23 cellular contexts compared by ENCODE assay signal in the genomic region with DNA sequence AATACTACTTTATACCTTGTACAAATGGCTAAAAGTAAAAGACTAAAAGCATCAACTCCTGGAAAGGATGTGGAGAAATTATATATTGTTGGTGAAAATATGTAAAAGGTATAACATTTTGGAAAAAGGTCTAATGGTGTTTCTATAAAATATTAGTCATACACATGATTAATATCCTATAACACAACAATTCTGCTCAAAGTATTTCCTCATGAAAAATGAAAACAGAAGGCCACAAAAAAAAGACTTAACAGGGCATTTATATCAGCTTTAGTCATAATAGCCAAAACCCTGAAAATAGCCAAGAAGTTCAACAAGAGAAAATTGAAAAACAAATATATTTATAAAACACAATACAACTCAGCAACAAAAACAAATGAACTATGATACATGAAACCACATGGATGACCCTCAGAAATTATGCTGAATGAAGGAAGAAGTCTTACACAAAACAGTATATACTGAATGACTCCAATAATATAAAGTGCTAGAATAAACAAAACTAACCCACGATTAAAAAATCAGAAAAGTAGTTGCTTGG. TPM values are rescaled to one million over a fixed set of nuclear protein-coding genes. Genes with fewer than 3 reads are reported as not detected.
A peak's percentile ranks its signal among the peaks of the same experiment; 100 is the strongest.
DNase-seq lines count a peak whose midpoint lies in the region; ATAC-seq, FAIRE-seq and TF ChIP-seq lines count a peak whose summit lies in the region.
"Had no signal": no experiment of that assay in that cellular context is flagged by ENCODE, and none has a peak within 500 bp of the region (broad histone marks: within the 10 kb centered on the region; RNA-seq: fewer than 3 reads in every experiment).

No MANE protein-coding gene starts in this region.

- no peaks in the 10 kb centered on the region for H3K9me3 ChIP-seq in PC-3 (ENCODE audit: low read length)
- no peaks in the 10 kb centered on the region for H3K9me3 ChIP-seq in skeletal muscle satellite cell (replicated peaks; ENCODE audit: low read length)
- H3K9me3 ChIP-seq in SK-N-SH = no peaks in the 10 kb centered on the region
- H3K9me3 ChIP-seq: A549, BE2C, Peyer's patch had no signal

- H4K20me1 ChIP-seq in PC-3 (ENCODE audit: low read length) (no peaks in the 10 kb centered on the region), SK-N-SH (ENCODE audit: insufficient read depth) (no peaks in the 10 kb centered on the region)

- H3K79me2 ChIP-seq in PC-3 (ENCODE audit: low read length) = no peaks in the 10 kb centered on the region
- H3K79me2 ChIP-seq in SK-N-SH (ENCODE audit: insufficient read depth) = no peaks in the 10 kb centered on the region

- intact Hi-C loops in PC-3 (cut with micrococcal nuclease) = no loop called here

- H3K4me3 ChIP-seq in PC-3 (ENCODE audit: low read length) = no peak overlapping the region
- H3K4me3 ChIP-seq in skeletal muscle satellite cell (ENCODE audit: low read length) = no peak overlapping the region
- no peak overlapping the region for H3K4me3 ChIP-seq in SK-N-SH (ENCODE audit: low read depth in 2 of 2, low read length in 1 of 2)
- H3K4me3 ChIP-seq: A549, Peyer's patch had no signal

- H2AFZ ChIP-seq in PC-3 (ENCODE audit: low read length) (no peak overlapping the region), SK-N-SH (ENCODE audit: low read depth) (no peak overlapping the region)

- CTCF ChIA-PET in PC-3 (lab: Charles Lee) (no interaction called here), SK-N-SH (lab: Yijun Ruan, JAX) (no interaction called here)

- H3K9me2 ChIP-seq in PC-3 (replicated peaks; ENCODE audit: low read length) (no peaks in the 10 kb centered on the region), SK-N-SH (no peaks in the 10 kb centered on the region)

- no peaks in the 10 kb centered on the region for H3K36me3 ChIP-seq in PC-3 (ENCODE audit: low read depth, low read length)
- no peaks in the 10 kb centered on the region for H3K36me3 ChIP-seq in skeletal muscle satellite cell (ENCODE audit: insufficient read depth, low read length)
- H3K36me3 ChIP-seq in SK-N-SH (replicated peaks in 1 of 2; ENCODE audit: control insufficient read depth in 1 of 2, insufficient read depth in 2 of 2, low read length in 1 of 2) = peaks cover 0 to 15% of the 10 kb centered on the region in 2 experiments
- H3K36me3 ChIP-seq: BE2C, Peyer's patch had no signal

- ATAC-seq in PC-3 (peak; percentile 33), GM18868 (IDR thresholded peaks at IDR 0.05; ENCODE audit: unreplicated experiment) (no peak)
- ATAC-seq: A549, HepG2 had no signal

- FAIRE-seq in G401.6 (lab: Jason Lieb, UNC) = peak; percentile 46
- FAIRE-seq in endometrium (lab: Jason Lieb, UNC) = peak; percentile 4
- FAIRE-seq: A549, D721Med, HepG2 had no signal

- no peak for TF ChIP-seq EP300 in SK-N-SH (IDR thresholded peaks at IDR 0.05; ENCODE audit: borderline replicate concordance in 1 of 2, low read depth in 1 of 2, low read length in 1 of 2)

- DNase-seq in PC-3 (no peak), SK-N-SH (no peak), NAMALWA (ENCODE audit: low spot score) (no peak)
- DNase-seq: BE2C, DMS53, H9, KBM-7, NCI-H1105, NCI-H146, NCI-H2029, NCI-H2171, NCI-H345, NCI-H524, NCI-H774, Peyer's patch had no signal

- TF ChIP-seq CTCF in PC-3 (conservative IDR thresholded peaks at IDR 0.05; ENCODE audit: low read depth, low read length) (no peak), SK-N-SH (IDR thresholded peaks at IDR 0.05) (no peak)

- WGBS in SK-N-SH (ENCODE audit: low lambda C conversion rate) = 88% methylated on average over 1 of the region's 1 CpG

- H3K27me3 ChIP-seq in PC-3 (ENCODE audit: low read length) (no peaks in the 10 kb centered on the region), skeletal muscle satellite cell (ENCODE audit: control insufficient read depth, insufficient read depth, low read length) (no peaks in the 10 kb centered on the region), SK-N-SH (ENCODE audit: insufficient read depth) (no peaks in the 10 kb centered on the region)
- H3K27me3 ChIP-seq: BE2C, Peyer's patch had no signal

- H3K9ac ChIP-seq in PC-3 (ENCODE audit: low read length) = no peak overlapping the region
- no peak overlapping the region for H3K9ac ChIP-seq in skeletal muscle satellite cell (ENCODE audit: low read depth, low read length)
- H3K9ac ChIP-seq in SK-N-SH = no peak overlapping the region

- H3K4me2 ChIP-seq in PC-3 (ENCODE audit: low read length) (no peak overlapping the region), skeletal muscle satellite cell (ENCODE audit: low read length) (peak overlapping the region; percentile 19), SK-N-SH (no peak overlapping the region)
- H3K4me2 ChIP-seq: A549 had no signal

- BruUV-seq in PC-3 (replicated peaks; lab: Mats Ljungman, UMichigan) = no TSS peak

- TF ChIP-seq RAD21 in SK-N-SH (IDR thresholded peaks at IDR 0.05; ENCODE audit: low read length) = no peak

- H3K27ac ChIP-seq in PC-3 (ENCODE audit: low read length) (no peak overlapping the region), SK-N-SH (ENCODE audit: low read depth in 2 of 2, low read length in 1 of 2) (no peak overlapping the region)
- H3K27ac ChIP-seq: A549, HL-60, Peyer's patch had no signal

- H3K4me1 ChIP-seq in PC-3 (ENCODE audit: insufficient read depth, low read length) (no peaks in the 10 kb centered on the region), skeletal muscle satellite cell (ENCODE audit: control insufficient read depth, insufficient read depth, low read length) (peaks cover 25% of the 10 kb centered on the region), SK-N-SH (ENCODE audit: control insufficient read depth in 1 of 2, insufficient read depth in 2 of 2, low read depth in 1 of 2, low read length in 1 of 2) (no peaks in the 10 kb centered on the region; a peak in 1 of 4 replicates)
- H3K4me1 ChIP-seq: A549, BE2C, Peyer's patch had no signal

- POLR2A ChIA-PET in PC-3 (lab: Charles Lee; ENCODE audit: unreplicated experiment) = no interaction called here
- POLR2A ChIA-PET in SK-N-SH (lab: Yijun Ruan, JAX) = no interaction called here

- H3F3A ChIP-seq in PC-3 (ENCODE audit: low read length, unreplicated experiment) = no peaks in the 10 kb centered on the region
- H3F3A ChIP-seq in SK-N-SH (replicated peaks; ENCODE audit: insufficient read depth) = peaks cover 5% of the 10 kb centered on the region

TF ChIP-seq in SK-N-SH, 30 proteins besides CTCF, POLR2A, EP300 and RAD21 (continues in another document):
- TF ChIP-seq GATA2 (CRISPR knock-in tag; IDR thresholded peaks at IDR 0.05) (no peak), SIN3A (IDR thresholded peaks at IDR 0.05; ENCODE audit: borderline replicate concordance, low read depth, low read length) (no peak), TAF1 (IDR thresholded peaks at IDR 0.05; ENCODE audit: borderline replicate concordance, low read depth, low read length) (no peak), TEAD4 (IDR thresholded peaks at IDR 0.05; ENCODE audit: borderline replicate concordance, insufficient read depth) (no peak), TCF12 (IDR thresholded peaks at IDR 0.05) (no peak), RFX5 (IDR thresholded peaks at IDR 0.05; ENCODE audit: low read length) (no peak), FOSL2 (IDR thresholded peaks at IDR 0.05; ENCODE audit: borderline replicate concordance, low read depth) (no peak), MXI1 (IDR thresholded peaks at IDR 0.05; ENCODE audit: low read depth, low read length) (no peak), FOXM1 (IDR thresholded peaks at IDR 0.05; ENCODE audit: low read depth) (no peak), EZH2phosphoT487 (IDR thresholded peaks at IDR 0.05; ENCODE audit: borderline replicate concordance, low read depth) (no peak)
- TF ChIP-seq, protein P1, sequence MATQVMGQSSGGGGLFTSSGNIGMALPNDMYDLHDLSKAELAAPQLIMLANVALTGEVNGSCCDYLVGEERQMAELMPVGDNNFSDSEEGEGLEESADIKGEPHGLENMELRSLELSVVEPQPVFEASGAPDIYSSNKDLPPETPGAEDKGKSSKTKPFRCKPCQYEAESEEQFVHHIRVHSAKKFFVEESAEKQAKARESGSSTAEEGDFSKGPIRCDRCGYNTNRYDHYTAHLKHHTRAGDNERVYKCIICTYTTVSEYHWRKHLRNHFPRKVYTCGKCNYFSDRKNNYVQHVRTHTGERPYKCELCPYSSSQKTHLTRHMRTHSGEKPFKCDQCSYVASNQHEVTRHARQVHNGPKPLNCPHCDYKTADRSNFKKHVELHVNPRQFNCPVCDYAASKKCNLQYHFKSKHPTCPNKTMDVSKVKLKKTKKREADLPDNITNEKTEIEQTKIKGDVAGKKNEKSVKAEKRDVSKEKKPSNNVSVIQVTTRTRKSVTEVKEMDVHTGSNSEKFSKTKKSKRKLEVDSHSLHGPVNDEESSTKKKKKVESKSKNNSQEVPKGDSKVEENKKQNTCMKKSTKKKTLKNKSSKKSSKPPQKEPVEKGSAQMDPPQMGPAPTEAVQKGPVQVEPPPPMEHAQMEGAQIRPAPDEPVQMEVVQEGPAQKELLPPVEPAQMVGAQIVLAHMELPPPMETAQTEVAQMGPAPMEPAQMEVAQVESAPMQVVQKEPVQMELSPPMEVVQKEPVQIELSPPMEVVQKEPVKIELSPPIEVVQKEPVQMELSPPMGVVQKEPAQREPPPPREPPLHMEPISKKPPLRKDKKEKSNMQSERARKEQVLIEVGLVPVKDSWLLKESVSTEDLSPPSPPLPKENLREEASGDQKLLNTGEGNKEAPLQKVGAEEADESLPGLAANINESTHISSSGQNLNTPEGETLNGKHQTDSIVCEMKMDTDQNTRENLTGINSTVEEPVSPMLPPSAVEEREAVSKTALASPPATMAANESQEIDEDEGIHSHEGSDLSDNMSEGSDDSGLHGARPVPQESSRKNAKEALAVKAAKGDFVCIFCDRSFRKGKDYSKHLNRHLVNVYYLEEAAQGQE (IDR thresholded peaks at IDR 0.05; ENCODE audit: low read depth, low read length) = no peak
- TF ChIP-seq, protein P2, sequence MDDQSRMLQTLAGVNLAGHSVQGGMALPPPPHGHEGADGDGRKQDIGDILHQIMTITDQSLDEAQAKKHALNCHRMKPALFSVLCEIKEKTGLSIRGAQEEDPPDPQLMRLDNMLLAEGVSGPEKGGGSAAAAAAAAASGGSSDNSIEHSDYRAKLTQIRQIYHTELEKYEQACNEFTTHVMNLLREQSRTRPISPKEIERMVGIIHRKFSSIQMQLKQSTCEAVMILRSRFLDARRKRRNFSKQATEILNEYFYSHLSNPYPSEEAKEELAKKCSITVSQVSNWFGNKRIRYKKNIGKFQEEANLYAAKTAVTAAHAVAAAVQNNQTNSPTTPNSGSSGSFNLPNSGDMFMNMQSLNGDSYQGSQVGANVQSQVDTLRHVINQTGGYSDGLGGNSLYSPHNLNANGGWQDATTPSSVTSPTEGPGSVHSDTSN (IDR thresholded peaks at IDR 0.05) = no peak

RNA-seq across cellular contexts. Expression of a gene that starts 38.8 kb away (rescaled TPM):
- 7.6 and 10.1 TPM in 2 replicates for total RNA-seq in PC-3 (2014; rRNA removed)
- total RNA-seq in skeletal muscle satellite cell (2012; rRNA removed) = 23.2 and 33.0 TPM in 2 replicates
- 14.6 and 18.0 TPM in 2 replicates for polyA plus RNA-seq in SK-N-SH (2012; rRNA removed)
- 12.2 and 13.2 TPM in 2 replicates for polyA plus RNA-seq in SK-N-SH (2012; cell fraction: cytosol; rRNA removed)
- polyA plus RNA-seq in SK-N-SH (2012; cell fraction: nucleus; rRNA removed) = 52.9 and 55.8 TPM in 2 replicates

RNA-seq across cellular contexts. Expression of a gene that starts 39.1 kb away (rescaled TPM):
- total RNA-seq in PC-3 (2014; rRNA removed) = 15.3 and 15.9 TPM in 2 replicates
- total RNA-seq in skeletal muscle satellite cell (2012; rRNA removed) = 25.1 and 27.6 TPM in 2 replicates
- 14.0 and 20.4 TPM in 2 replicates for polyA plus RNA-seq in SK-N-SH (2012; rRNA removed)
- 25.9 and 37.9 TPM in 2 replicates for polyA plus RNA-seq in SK-N-SH (2012; cell fraction: cytosol; rRNA removed)
- 7.4 and 19.6 TPM in 2 replicates for polyA plus RNA-seq in SK-N-SH (2012; cell fraction: nucleus; rRNA removed)
